9 cellular contexts compared by ENCODE assay signal in the genomic region with DNA sequence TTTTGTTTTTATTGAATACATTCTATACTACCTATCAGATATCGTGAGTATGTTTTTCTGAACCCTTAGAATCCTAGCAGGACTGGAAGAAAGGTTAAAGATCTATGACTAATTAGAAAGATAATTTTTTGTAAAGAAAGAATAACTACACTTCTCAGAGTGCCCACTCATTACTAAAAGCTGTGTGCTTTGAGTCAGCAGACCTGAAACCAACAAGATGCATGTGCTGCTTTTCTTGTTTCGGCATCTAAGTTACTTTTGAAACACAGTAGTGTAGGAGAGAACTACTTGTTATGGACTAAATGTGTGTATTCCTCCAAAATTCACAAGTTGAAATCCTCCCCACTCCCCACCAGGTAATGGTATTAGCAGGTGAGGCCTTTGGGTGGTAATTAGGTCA.
"Had no signal": no experiment of that assay in that cellular context is flagged by ENCODE, and none has a peak within 500 bp of the region (broad histone marks: within the 10 kb centered on the region; RNA-seq: fewer than 3 reads in every experiment).

No MANE protein-coding gene starts in this region.

- H3K4me3 Mint-ChIP-seq: HFFc6 had no signal

- ATAC-seq: HCT116, K562 had no signal

- H3K36me3 ChIP-seq: HAP-1 had no signal

- H3K27ac Mint-ChIP-seq: HFFc6 had no signal

- DNase-seq: GOT3, H7, HFFc6, IMR-90, Kasumi-1, KG1 had no signal

- H3K4me3 ChIP-seq: HAP-1, K562 had no signal

- H3K4me1 ChIP-seq: HAP-1 had no signal
